Comparison of ENCODE assay signal across 10 cellular contexts in genomic region chr12:57063991-57064725, GRCh38. TPM values are rescaled to one million over a fixed set of nuclear protein-coding genes. Genes with fewer than 3 reads are reported as not detected.
DNase-seq lines count a peak whose midpoint lies in the region; ATAC-seq and TF ChIP-seq lines count a peak whose summit lies in the region.
"Had no signal": no experiment of that assay in that cellular context is flagged by ENCODE, and none has a peak within 500 bp of the region (broad histone marks: within the 10 kb centered on the region; RNA-seq: fewer than 3 reads in every experiment).

No MANE protein-coding gene starts in this region.

- peaks cover 0 to 4% (median 0%) of the 10 kb centered on the region in 3 donors for H3K9me3 ChIP-seq in adrenal gland (replicated peaks in 1 of 3)

- peak overlapping the region; percentile 98 for H3K27ac Mint-ChIP-seq in activated T-helper 2 cell treated with anti-CD3 and anti-CD28 coated beads, Interferon-gamma antibody, Interleukin-2, Interleukin-4, amounts not matched to agents 10 μg/mL and 5 μg/mL and 100 μg/mL, durations not matched to agents 14 hours and 24 hours and 36 hours
- H3K27ac Mint-ChIP-seq in stimulated activated effector memory CD8-positive, alpha-beta T cell treated with anti-CD3 and anti-CD28 coated beads, Interleukin-12 subunit alpha, Interleukin-12 subunit beta, amount 100 ng/mL, for 72 hours: peak overlapping the region; percentile 91

- intact Hi-C loops in activated T-helper 2 cell treated with anti-CD3 and anti-CD28 coated beads, Interferon-gamma antibody, Interleukin-2, Interleukin-4, amounts not matched to agents 10 μg/mL and 5 μg/mL and 100 μg/mL, durations not matched to agents 14 hours and 24 hours and 36 hours (cut with micrococcal nuclease): loop anchor here (1.0 to 2.0 kb wide), 6 partner anchors 15 to 312 kb away; partner anchors contain the start of genes NEMP1 and PRIM1
- intact Hi-C loops in adrenal gland (cut with DNase I): loop anchor here in 1 of 2 donors (5.0 kb wide), 1 partner anchor 52 kb away; no protein-coding TSS in a partner anchor

- TF ChIP-seq POLR2A in adrenal gland (IDR thresholded peaks at IDR 0.05): no peak

- peak overlapping the region; percentile 80 for H3K4me3 Mint-ChIP-seq in activated T-helper 2 cell treated with anti-CD3 and anti-CD28 coated beads, Interferon-gamma antibody, Interleukin-2, Interleukin-4, amounts not matched to agents 10 μg/mL and 5 μg/mL and 100 μg/mL, durations not matched to agents 14 hours and 24 hours and 36 hours (ENCODE audit: low read depth)
- H3K4me3 Mint-ChIP-seq in stimulated activated effector memory CD8-positive, alpha-beta T cell treated with anti-CD3 and anti-CD28 coated beads, Interleukin-12 subunit alpha, Interleukin-12 subunit beta, amount 100 ng/mL, for 72 hours: peak overlapping the region; percentile 59

- H3K4me1 ChIP-seq in adrenal gland (replicated peaks in 1 of 2): no peaks in the 10 kb centered on the region

- peaks cover 42% of the 10 kb centered on the region for H3K4me1 Mint-ChIP-seq in activated T-helper 2 cell treated with anti-CD3 and anti-CD28 coated beads, Interferon-gamma antibody, Interleukin-2, Interleukin-4, amounts not matched to agents 10 μg/mL and 5 μg/mL and 100 μg/mL, durations not matched to agents 14 hours and 24 hours and 36 hours (ENCODE audit: low read depth)
- H3K4me1 Mint-ChIP-seq in stimulated activated effector memory CD8-positive, alpha-beta T cell treated with anti-CD3 and anti-CD28 coated beads, Interleukin-12 subunit alpha, Interleukin-12 subunit beta, amount 100 ng/mL, for 72 hours: peaks cover 30% of the 10 kb centered on the region

- no peaks in the 10 kb centered on the region for H3K27me3 Mint-ChIP-seq in activated T-helper 2 cell treated with anti-CD3 and anti-CD28 coated beads, Interferon-gamma antibody, Interleukin-2, Interleukin-4, amounts not matched to agents 10 μg/mL and 5 μg/mL and 100 μg/mL, durations not matched to agents 14 hours and 24 hours and 36 hours (ENCODE audit: low read depth)

- peak; percentile 43 for DNase-seq in activated CD4-positive, CD25-positive, alpha-beta regulatory T cell treated with anti-CD3 and anti-CD28 coated beads, Interleukin-2, amount 50 U/mL, for 16 hours (ENCODE audit: low read depth, low spot score)
- DNase-seq in activated CD4-positive, CD25-positive, alpha-beta regulatory T cell treated with anti-CD3 and anti-CD28 coated beads, Interleukin-2, amount 50 U/mL, for 72 hours: no peak
- DNase-seq in activated T-helper 2 cell treated with anti-CD3 and anti-CD28 coated beads, Interferon-gamma antibody, Interleukin-2, Interleukin-4, amounts not matched to agents 10 μg/mL and 5 μg/mL and 100 μg/mL, durations not matched to agents 14 hours and 24 hours and 36 hours (ENCODE audit: low spot score): peak; percentile 52
- DNase-seq in stimulated activated effector memory CD8-positive, alpha-beta T cell treated with anti-CD3 and anti-CD28 coated beads, Interleukin-12 subunit alpha, Interleukin-12 subunit beta, amount 100 ng/mL, for 72 hours (ENCODE audit: low spot score in 2 of 2): no peak
- no peak for DNase-seq in GF-D8 (lab: John Stamatoyannopoulos, UW)
- DNase-seq in occipital lobe (lab: John Stamatoyannopoulos, UW): no peak
- DNase-seq in adrenal gland: no peak

- TF ChIP-seq CTCF in adrenal gland (IDR thresholded peaks at IDR 0.05): no peak

- H3K9me3 Mint-ChIP-seq in activated T-helper 2 cell treated with anti-CD3 and anti-CD28 coated beads, Interferon-gamma antibody, Interleukin-2, Interleukin-4, amounts not matched to agents 10 μg/mL and 5 μg/mL and 100 μg/mL, durations not matched to agents 14 hours and 24 hours and 36 hours: peaks cover 5% of the 10 kb centered on the region
- no peaks in the 10 kb centered on the region for H3K9me3 Mint-ChIP-seq in stimulated activated effector memory CD8-positive, alpha-beta T cell treated with anti-CD3 and anti-CD28 coated beads, Interleukin-12 subunit alpha, Interleukin-12 subunit beta, amount 100 ng/mL, for 72 hours

- WGBS in adrenal gland, 4 donors: 57 to 71% (median 69%) methylated on average over 5 of the region's 5 CpGs

- H3K4me3 ChIP-seq in adrenal gland: no peak overlapping the region

- peaks cover 0 to 9% of the 10 kb centered on the region in 2 donors for H3K36me3 ChIP-seq in adrenal gland (replicated peaks in 1 of 2)

- H3K36me3 Mint-ChIP-seq in activated T-helper 2 cell treated with anti-CD3 and anti-CD28 coated beads, Interferon-gamma antibody, Interleukin-2, Interleukin-4, amounts not matched to agents 10 μg/mL and 5 μg/mL and 100 μg/mL, durations not matched to agents 14 hours and 24 hours and 36 hours (ENCODE audit: low read depth): peaks cover 83% of the 10 kb centered on the region
- peaks cover 96% of the 10 kb centered on the region for H3K36me3 Mint-ChIP-seq in stimulated activated effector memory CD8-positive, alpha-beta T cell treated with anti-CD3 and anti-CD28 coated beads, Interleukin-12 subunit alpha, Interleukin-12 subunit beta, amount 100 ng/mL, for 72 hours

- H3K27me3 ChIP-seq in adrenal gland: no peaks in the 10 kb centered on the region

- peak; percentile 75 for ATAC-seq in HG03457 (IDR thresholded peaks at IDR 0.05; ENCODE audit: unreplicated experiment)
- ATAC-seq in stimulated activated effector memory CD8-positive, alpha-beta T cell treated with anti-CD3 and anti-CD28 coated beads, Interleukin-12 subunit alpha, Interleukin-12 subunit beta, amount 100 ng/mL, for 72 hours: peak; percentile 90

- H3K27ac ChIP-seq in adrenal gland: no peak overlapping the region

RNA-seq across cellular contexts. Expression of gene MYO1A, which starts 14.2 kb away (rescaled TPM):
- total RNA-seq in activated T-helper 2 cell treated with anti-CD3 and anti-CD28 coated beads, Interferon-gamma antibody, Interleukin-2, Interleukin-4, amounts not matched to agents 10 μg/mL and 5 μg/mL and 100 μg/mL, durations not matched to agents 14 hours and 24 hours and 36 hours: 2.4 and 4.2 TPM in 2 replicates
- total RNA-seq in occipital lobe: not detected
- total RNA-seq in adrenal gland: 1 to 10 TPM in 3 of 8 donors, under 1 TPM in 4, not detected in 1; under 0.01 to 1.6 (median 0.53) TPM
- polyA plus RNA-seq in adrenal gland: under 1 TPM; 0.46 to 0.88 (median 0.64) TPM
- total RNA-seq: temporal lobe had no signal
- polyA plus RNA-seq: AG04450 had no signal

RNA-seq across cellular contexts. Expression of gene NEMP1, which starts 14.4 kb away (rescaled TPM):
- total RNA-seq in activated T-helper 2 cell treated with anti-CD3 and anti-CD28 coated beads, Interferon-gamma antibody, Interleukin-2, Interleukin-4, amounts not matched to agents 10 μg/mL and 5 μg/mL and 100 μg/mL, durations not matched to agents 14 hours and 24 hours and 36 hours: 79.8 and 86.7 TPM in 2 replicates
- 7.6 TPM for total RNA-seq in occipital lobe
- 10 to 100 TPM in 3 of 8 donors, 1 to 10 TPM in 5; 5.8 to 16.4 (median 8.8) TPM for total RNA-seq in adrenal gland
- polyA plus RNA-seq in adrenal gland: 1 to 10 TPM; 2.7 to 5.7 (median 3.1) TPM

RNA-seq across cellular contexts. Expression of gene NAB2, which starts 24.8 kb away (rescaled TPM):
- 72.8 and 74.7 TPM in 2 replicates for total RNA-seq in activated T-helper 2 cell treated with anti-CD3 and anti-CD28 coated beads, Interferon-gamma antibody, Interleukin-2, Interleukin-4, amounts not matched to agents 10 μg/mL and 5 μg/mL and 100 μg/mL, durations not matched to agents 14 hours and 24 hours and 36 hours
- total RNA-seq in occipital lobe: 33.2 TPM
- 10 to 100 TPM; 16.8 to 36.0 (median 18.7) TPM for total RNA-seq in adrenal gland
- polyA plus RNA-seq in adrenal gland: 10 to 100 TPM in 2 of 3 donors, 1 to 10 TPM in 1; 9.4 to 64.6 (median 56.9) TPM

RNA-seq across cellular contexts. Expression of gene STAT6, which starts 47.0 kb away (rescaled TPM):
- total RNA-seq in activated T-helper 2 cell treated with anti-CD3 and anti-CD28 coated beads, Interferon-gamma antibody, Interleukin-2, Interleukin-4, amounts not matched to agents 10 μg/mL and 5 μg/mL and 100 μg/mL, durations not matched to agents 14 hours and 24 hours and 36 hours: 333 and 341 TPM in 2 replicates
- total RNA-seq in occipital lobe (4.7 TPM), adrenal gland (100 to 1,000 TPM; 109 to 227 (median 155) TPM)
- 100 to 1,000 TPM; 102 to 321 (median 177) TPM for polyA plus RNA-seq in adrenal gland

RNA-seq across cellular contexts. Expression of gene TAC3, which starts 47.8 kb away (rescaled TPM):
- not detected in 2 replicates for total RNA-seq in activated T-helper 2 cell treated with anti-CD3 and anti-CD28 coated beads, Interferon-gamma antibody, Interleukin-2, Interleukin-4, amounts not matched to agents 10 μg/mL and 5 μg/mL and 100 μg/mL, durations not matched to agents 14 hours and 24 hours and 36 hours
- total RNA-seq in occipital lobe (1.6 TPM), adrenal gland (under 1 TPM in 1 of 8 donors, not detected in 7; 0.46 TPM)
- 1 to 10 TPM in 1 of 3 donors, not detected in 2; 1.1 TPM for polyA plus RNA-seq in adrenal gland

Comparison
In these comparisons a context has a peak if more than half of its experiments do, and no peak if none do; other contexts are left out.
1. DNase-seq: peak in activated CD4-positive, CD25-positive, alpha-beta regulatory T cell treated with anti-CD3 and anti-CD28 coated beads, Interleukin-2, amount 50 U/mL, for 16 hours (single experiment) and activated T-helper 2 cell treated with anti-CD3 and anti-CD28 coated beads, Interferon-gamma antibody, Interleukin-2, Interleukin-4, amounts not matched to agents 10 μg/mL and 5 μg/mL and 100 μg/mL, durations not matched to agents 14 hours and 24 hours and 36 hours (single experiment); none in activated CD4-positive, CD25-positive, alpha-beta regulatory T cell treated with anti-CD3 and anti-CD28 coated beads, Interleukin-2, amount 50 U/mL, for 72 hours (single experiment), stimulated activated effector memory CD8-positive, alpha-beta T cell treated with anti-CD3 and anti-CD28 coated beads, Interleukin-12 subunit alpha, Interleukin-12 subunit beta, amount 100 ng/mL, for 72 hours (0 of 2), GF-D8 (single experiment), occipital lobe (single experiment) and adrenal gland (0 of 7).